Comparison of ENCODE assay signal across 24 cellular contexts in genomic region chr11:109667719-109668118, GRCh38.
"Had no signal": no experiment of that assay in that cellular context is flagged by ENCODE, and none has a peak within 500 bp of the region (broad histone marks: within the 10 kb centered on the region; RNA-seq: fewer than 3 reads in every experiment).

No MANE protein-coding gene starts in this region.

- H3K4me3 Mint-ChIP-seq: dendritic cell treated with granulocyte-macrophage colony-stimulating factor and Interleukin-4, amounts not matched to agents 40 ng/mL and 50 ng/mL, for 4 days; effector memory CD8-positive, alpha-beta T cell; endodermal cell; memory B cell; naive thymus-derived CD4-positive, alpha-beta T cell had no signal

- DNase-seq: colonic mucosa; cortex of kidney; effector CD8-positive, alpha-beta T cell; effector memory CD8-positive, alpha-beta T cell; endodermal cell; esophagus squamous epithelium; foreskin fibroblast; foreskin melanocyte; gastrocnemius medialis; glutamatergic neuron; head of caudate nucleus; heart right ventricle; hippocampal formation; left cardiac atrium; left lung; left ventricle myocardium superior; lower lobe of right lung; mesendoderm; midbrain; naive thymus-derived CD4-positive, alpha-beta T cell had no signal

- H3K27me3 Mint-ChIP-seq: dendritic cell treated with granulocyte-macrophage colony-stimulating factor and Interleukin-4, amounts not matched to agents 40 ng/mL and 50 ng/mL, for 4 days; effector memory CD8-positive, alpha-beta T cell; memory B cell had no signal

- FAIRE-seq: endometrium, islet of Langerhans had no signal

- H3K36me3 ChIP-seq: colonic mucosa, esophagus squamous epithelium, gastrocnemius medialis, heart right ventricle, left lung, lower lobe of right lung had no signal

- H3K27ac Mint-ChIP-seq: dendritic cell treated with granulocyte-macrophage colony-stimulating factor and Interleukin-4, amounts not matched to agents 40 ng/mL and 50 ng/mL, for 4 days; effector memory CD8-positive, alpha-beta T cell; endodermal cell; memory B cell; naive thymus-derived CD4-positive, alpha-beta T cell had no signal

- H3K4me3 ChIP-seq: colonic mucosa, esophagus squamous epithelium, gastrocnemius medialis, heart right ventricle, left lung, lower lobe of right lung had no signal

- H3K4me1 Mint-ChIP-seq: endodermal cell; memory B cell; naive thymus-derived CD4-positive, alpha-beta T cell had no signal

- H3K27me3 ChIP-seq: colonic mucosa, gastrocnemius medialis, heart right ventricle, left lung had no signal

- H3K36me3 Mint-ChIP-seq: memory B cell; naive thymus-derived CD4-positive, alpha-beta T cell had no signal
